ENCODE assay signal across 9 cellular contexts in the genomic region with DNA sequence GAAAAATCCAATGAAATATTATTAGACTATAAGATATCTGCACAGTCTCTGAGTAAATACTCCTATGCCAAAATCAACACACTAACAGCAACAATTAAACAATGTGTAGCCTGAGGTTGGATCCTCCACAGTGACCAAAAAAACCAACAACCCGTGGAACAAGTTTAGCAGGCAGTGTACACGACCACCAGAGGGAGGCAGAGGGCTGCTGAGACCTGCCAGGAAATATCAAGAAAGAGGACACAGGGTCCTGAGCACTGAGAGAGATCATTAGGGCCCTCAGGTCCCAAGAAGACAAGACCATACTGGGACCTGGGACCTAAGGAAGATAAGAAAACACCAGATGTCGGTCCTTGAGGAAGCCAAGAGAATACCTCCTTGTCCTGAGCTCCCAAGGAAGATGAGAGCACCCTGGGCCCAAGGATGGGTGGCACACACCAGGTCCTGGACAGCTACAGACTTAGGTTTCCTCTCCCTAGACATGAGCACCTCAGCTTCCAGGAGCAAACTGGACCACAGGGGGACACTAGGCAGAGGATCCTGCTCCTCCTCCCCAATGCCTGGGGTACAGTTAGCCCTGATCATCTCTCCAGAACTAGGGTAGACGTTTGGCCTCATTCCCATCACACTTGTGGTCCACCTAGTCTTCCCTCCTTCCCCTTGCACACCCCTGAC. TPM values are rescaled to one million over a fixed set of nuclear protein-coding genes. Genes with fewer than 3 reads are reported as not detected.
DNase-seq lines count a peak whose midpoint lies in the region; ATAC-seq, FAIRE-seq and TF ChIP-seq lines count a peak whose summit lies in the region.
"Had no signal": no experiment of that assay in that cellular context is flagged by ENCODE, and none has a peak within 500 bp of the region (broad histone marks: within the 10 kb centered on the region; RNA-seq: fewer than 3 reads in every experiment).

No MANE protein-coding gene starts in this region.

- POLR2A ChIA-PET in CD8-positive, alpha-beta memory T cell (lab: Charles Lee), result no interaction called here

- DNase-seq in CD8-positive, alpha-beta memory T cell, result peak; percentile 41 to 77 (median 44)
- DNase-seq in HTR-8/SVneo (ENCODE audit: insufficient read length, low spot score), result peak; percentile 58
- peak in 5 of 7 donors; percentile 14 to 65 (median 33) for DNase-seq in adrenal gland
- peak; percentile 45 for DNase-seq in iPS-NIHi11 (ENCODE audit: low spot score)
- DNase-seq in stimulated activated CD4-positive, alpha-beta T cell treated with anti-CD3 and anti-CD28 coated beads, Interleukin-1b, Interleukin-23, amount 100 ng/mL, for 24 hours (ENCODE audit: low read depth in 4 of 4, low spot score in 1 of 4), result peak; percentile 28 to 46 (median 34)

- no peak overlapping the region for H3K9ac ChIP-seq in SU-DHL-6 (ENCODE audit: low read length)

- 37 to 50% (median 43%) methylated on average over 3 to 4 of the region's 4 CpGs for WGBS in adrenal gland, 4 donors

- TF ChIP-seq CTCF in SU-DHL-6 (IDR thresholded peaks at IDR 0.05; ENCODE audit: insufficient read depth, low read length, poor library complexity, severe bottlenecking) (peak; percentile 77), adrenal gland (IDR thresholded peaks at IDR 0.05) (peak in 3 of 6 experiments; percentile 19 to 34 (median 32))

- H3K4me3 Mint-ChIP-seq in CD8-positive, alpha-beta memory T cell, result peak overlapping the region; percentile 89 to 97 (median 91)

- H3K4me1 ChIP-seq in CD8-positive, alpha-beta memory T cell (ENCODE audit: insufficient read depth, low read length), result peaks cover 17% of the 10 kb centered on the region
- H3K4me1 ChIP-seq in adrenal gland (replicated peaks in 1 of 2), result no peaks in the 10 kb centered on the region

- peak overlapping the region; percentile 98 for H3K27ac ChIP-seq in CD8-positive, alpha-beta memory T cell (ENCODE audit: low read depth, low read length)
- H3K27ac ChIP-seq in SU-DHL-6 (ENCODE audit: low read depth, low read length), result peak overlapping the region; percentile 85
- peak overlapping the region in 4 of 5 donors; percentile 91 to 100 (median 96) for H3K27ac ChIP-seq in adrenal gland

- peak overlapping the region; percentile 90 for H3K4me2 ChIP-seq in SU-DHL-6 (ENCODE audit: low read depth, low read length, poor library complexity, severe bottlenecking)

- H3F3A ChIP-seq in SU-DHL-6 (ENCODE audit: insufficient read depth), result peaks cover 8% of the 10 kb centered on the region; the same call in 1 of the 2 replicates

- peak overlapping the region; percentile 49 for H2AFZ ChIP-seq in SU-DHL-6 (ENCODE audit: low read depth, low read length, severe bottlenecking)

- H3K36me3 Mint-ChIP-seq in CD8-positive, alpha-beta memory T cell, result peaks cover 17 to 68% (median 64%) of the 10 kb centered on the region in 3 donors

- H3K27me3 Mint-ChIP-seq in CD8-positive, alpha-beta memory T cell, result peaks cover 0 to 8% of the 10 kb centered on the region in 2 donors

- peak overlapping the region; percentile 32 to 100 (median 98) for H3K27ac Mint-ChIP-seq in CD8-positive, alpha-beta memory T cell

- H3K9me2 ChIP-seq in SU-DHL-6 (replicated peaks; ENCODE audit: insufficient read depth, low read length), result no peaks in the 10 kb centered on the region

- no peak for TF ChIP-seq POLR2A in adrenal gland (IDR thresholded peaks at IDR 0.05)

- CTCF ChIA-PET in CD8-positive, alpha-beta memory T cell (lab: Charles Lee), result interaction anchor here (0.7 to 1.3 kb wide), 2 partner anchors 123 to 338 kb away, joined by 3 to 5 read pairs; partner anchors contain the start of genes ERVK3-1 and ZBTB45

- intact Hi-C loops in adrenal gland (cut with DNase I), result no loop called here

- peaks cover 27 to 91% (median 87%) of the 10 kb centered on the region in 5 donors for H3K9me3 Mint-ChIP-seq in CD8-positive, alpha-beta memory T cell

- H3K36me3 ChIP-seq in CD8-positive, alpha-beta memory T cell (ENCODE audit: insufficient read depth, low read length), result peaks cover 13% of the 10 kb centered on the region
- H3K36me3 ChIP-seq in SU-DHL-6 (ENCODE audit: low read length) (peaks cover 23% of the 10 kb centered on the region), adrenal gland (replicated peaks in 1 of 2) (peaks cover 0 to 6% of the 10 kb centered on the region in 2 donors)

- H3K27me3 ChIP-seq in CD8-positive, alpha-beta memory T cell (ENCODE audit: insufficient read depth, low read length, poor library complexity, severe bottlenecking), result no peaks in the 10 kb centered on the region
- H3K27me3 ChIP-seq in SU-DHL-6 (ENCODE audit: low read length) (no peaks in the 10 kb centered on the region), adrenal gland (no peaks in the 10 kb centered on the region)

- peak overlapping the region; percentile 100 for H3K4me3 ChIP-seq in CD8-positive, alpha-beta memory T cell (ENCODE audit: low read length)
- H3K4me3 ChIP-seq in SU-DHL-6 (ENCODE audit: insufficient read depth, low read length, poor library complexity, severe bottlenecking) (peak overlapping the region; percentile 85), adrenal gland (peak overlapping the region in 1 of 4 donors; percentile 86)

- ATAC-seq in HG03196 (IDR thresholded peaks at IDR 0.05; ENCODE audit: unreplicated experiment), result no peak
- ATAC-seq in HG03460 (IDR thresholded peaks at IDR 0.05; ENCODE audit: unreplicated experiment), result no peak

- FAIRE-seq in HTR-8/SVneo (lab: Jason Lieb, UNC), result no peak
- FAIRE-seq: TTC549 had no signal

- H3K79me2 ChIP-seq in SU-DHL-6 (ENCODE audit: insufficient read depth, low read length), result peaks cover 18% of the 10 kb centered on the region

- H3K4me1 Mint-ChIP-seq in CD8-positive, alpha-beta memory T cell, result peaks cover 20 to 38% (median 26%) of the 10 kb centered on the region in 3 donors

- H3K9me3 ChIP-seq in CD8-positive, alpha-beta memory T cell (ENCODE audit: low read length), result peaks cover 37% of the 10 kb centered on the region
- H3K9me3 ChIP-seq in SU-DHL-6 (ENCODE audit: insufficient read depth, low read length) (peaks cover 17% of the 10 kb centered on the region; the same call in 1 of the 2 replicates), adrenal gland (replicated peaks in 1 of 3) (peaks cover 0 to 84% (median 2%) of the 10 kb centered on the region in 3 donors)

- H4K20me1 ChIP-seq in SU-DHL-6 (ENCODE audit: low read depth, low read length), result no peaks in the 10 kb centered on the region

RNA-seq across cellular contexts. Expression of gene ZNF274, which starts 0.8 kb away (rescaled TPM):
- total RNA-seq in CD8-positive, alpha-beta memory T cell, result 10 to 100 TPM; 23.4 to 25.9 TPM
- polyA plus RNA-seq in CD8-positive, alpha-beta memory T cell, result 32.0 TPM
- total RNA-seq in adrenal gland, result 10 to 100 TPM; 20.3 to 34.5 (median 24.4) TPM
- polyA plus RNA-seq in adrenal gland, result 10 to 100 TPM; 12.4 to 22.2 (median 14.4) TPM

RNA-seq across cellular contexts. Expression of gene ZNF329, which starts 31.4 kb away (rescaled TPM):
- 1 to 10 TPM; 8.7 to 9.1 TPM for total RNA-seq in CD8-positive, alpha-beta memory T cell
- polyA plus RNA-seq in CD8-positive, alpha-beta memory T cell, result 10.3 TPM
- 10 to 100 TPM in 4 of 8 donors, 1 to 10 TPM in 4; 7.4 to 15.1 (median 9.7) TPM for total RNA-seq in adrenal gland
- polyA plus RNA-seq in adrenal gland, result 10 to 100 TPM in 1 of 3 donors, 1 to 10 TPM in 2; 2.7 to 13.4 (median 3.5) TPM

RNA-seq across cellular contexts. Expression of gene ZNF544, which starts 46.7 kb away (rescaled TPM):
- 10 to 100 TPM; 51.8 to 56.8 TPM for total RNA-seq in CD8-positive, alpha-beta memory T cell
- polyA plus RNA-seq in CD8-positive, alpha-beta memory T cell, result 29.2 TPM
- total RNA-seq in adrenal gland, result 100 to 1,000 TPM in 1 of 8 donors, 10 to 100 TPM in 7; 24.6 to 170 (median 31.5) TPM
- 10 to 100 TPM; 10.8 to 26.5 (median 24.9) TPM for polyA plus RNA-seq in adrenal gland
